ENCODE assay signal across 2 cellular contexts in genomic region chr4:77619408-77619807, GRCh38.
TF ChIP-seq lines count a peak whose summit lies in the region.

No MANE protein-coding gene starts in this region.

TF ChIP-seq in GM23338, 12 proteins besides CTCF, POLR2A, EP300 and RAD21:
- TF ChIP-seq REST (IDR thresholded peaks at IDR 0.05; ENCODE audit: unreplicated experiment) (no peak), ZNF331 (CRISPR knock-in tag; IDR thresholded peaks at IDR 0.05; ENCODE audit: low read depth) (no peak), POLR2AphosphoS5 (IDR thresholded peaks at IDR 0.05; ENCODE audit: low read depth) (no peak), CREB1 (CRISPR knock-in tag; IDR thresholded peaks at IDR 0.05; ENCODE audit: low read depth) (no peak), ZNF462 (CRISPR knock-in tag; IDR thresholded peaks at IDR 0.05) (no peak), EZH2 (IDR thresholded peaks at IDR 0.05; ENCODE audit: low read depth, unreplicated experiment) (no peak), EZH2phosphoT487 (IDR thresholded peaks at IDR 0.05; ENCODE audit: unreplicated experiment) (no peak), ZNF114 (CRISPR knock-in tag; IDR thresholded peaks at IDR 0.05) (no peak)

TF ChIP-seq in HepG2, 621 proteins besides CTCF, POLR2A, EP300 and RAD21:
- no peak for TF ChIP-seq SNAPC2 (CRISPR knock-in tag; IDR thresholded peaks at IDR 0.05)
- no peak for TF ChIP-seq AHR (CRISPR knock-in tag; IDR thresholded peaks at IDR 0.05)
- no peak for TF ChIP-seq THAP8 (CRISPR knock-in tag; IDR thresholded peaks at IDR 0.05; ENCODE audit: borderline replicate concordance)
- TF ChIP-seq EED (CRISPR knock-in tag; IDR thresholded peaks at IDR 0.05) = no peak
- no peak for TF ChIP-seq ZXDC (CRISPR knock-in tag; IDR thresholded peaks at IDR 0.05)
- no peak for TF ChIP-seq ZBTB44 (CRISPR knock-in tag; IDR thresholded peaks at IDR 0.05)
- no peak for TF ChIP-seq ZBTB14 (CRISPR knock-in tag; IDR thresholded peaks at IDR 0.05)
- no peak for TF ChIP-seq POLR2G (IDR thresholded peaks at IDR 0.05; ENCODE audit: low read depth, low read length)
- no peak for TF ChIP-seq MBD4 (IDR thresholded peaks at IDR 0.05; ENCODE audit: borderline replicate concordance, low read length)
- no peak for TF ChIP-seq NCOA2 (CRISPR knock-in tag; IDR thresholded peaks at IDR 0.05)
- TF ChIP-seq ZSCAN29 (CRISPR knock-in tag; conservative IDR thresholded peaks at IDR 0.05) = no peak
- no peak for TF ChIP-seq ZNF589 (CRISPR knock-in tag; conservative IDR thresholded peaks at IDR 0.05)
- TF ChIP-seq DMAP1 (CRISPR knock-in tag; IDR thresholded peaks at IDR 0.05) = no peak
- TF ChIP-seq NFKBIZ (CRISPR knock-in tag; IDR thresholded peaks at IDR 0.05) = no peak
- no peak for TF ChIP-seq ONECUT2 (CRISPR knock-in tag; IDR thresholded peaks at IDR 0.05)
- no peak for TF ChIP-seq GATAD2A (CRISPR knock-in tag; IDR thresholded peaks at IDR 0.05)
- no peak for TF ChIP-seq ZNF333 (CRISPR knock-in tag; IDR thresholded peaks at IDR 0.05; ENCODE audit: borderline replicate concordance)
- no peak for TF ChIP-seq ATF2 (CRISPR knock-in tag; IDR thresholded peaks at IDR 0.05)
- no peak for TF ChIP-seq ZNF451 (CRISPR knock-in tag; IDR thresholded peaks at IDR 0.05)
- TF ChIP-seq ZNF607 (CRISPR knock-in tag; IDR thresholded peaks at IDR 0.05; ENCODE audit: borderline replicate concordance) = no peak
